Comparison of ENCODE assay signal across 8 cellular contexts in genomic region chr6:43020847-43021246, GRCh38. TPM values are rescaled to one million over a fixed set of nuclear protein-coding genes. Genes with fewer than 3 reads are reported as not detected.
DNase-seq lines count a peak whose midpoint lies in the region; ATAC-seq and TF ChIP-seq lines count a peak whose summit lies in the region.

No MANE protein-coding gene starts in this region.

- intact Hi-C loops in heart left ventricle (cut with DNase I) = loop anchor here in 1 of 10 donors (2.0 kb wide), 1 partner anchor 32 kb away; the partner anchor contains the start of gene CUL7
- intact Hi-C loops in cardiac septum (cut with DNase I) = no loop called here
- intact Hi-C loops in adrenal gland (cut with DNase I) = no loop called here
- intact Hi-C loops in tibial artery (cut with DNase I; ENCODE audit: low total_unique reads) = no loop called here
- intact Hi-C loops in lower leg skin (cut with DNase I; ENCODE audit: low total_unique reads) = no loop called here

- H3K4me1 ChIP-seq in heart left ventricle (peaks cover 0 to 64% (median 47%) of the 10 kb centered on the region in 12 donors), adrenal gland (replicated peaks in 1 of 2) (peaks cover 25 to 45% of the 10 kb centered on the region in 2 donors), tibial artery (peaks cover 0 to 53% (median 37%) of the 10 kb centered on the region in 4 donors)

- TF ChIP-seq POLR2A in heart left ventricle (IDR thresholded peaks at IDR 0.05) = no peak
- no peak for TF ChIP-seq POLR2A in adrenal gland (IDR thresholded peaks at IDR 0.05)
- no peak for TF ChIP-seq POLR2A in lower leg skin (IDR thresholded peaks at IDR 0.05)

- peaks cover under 1 to 62% (median 54%) of the 10 kb centered on the region in 9 donors for H3K36me3 ChIP-seq in heart left ventricle
- peaks cover 0 to 45% of the 10 kb centered on the region in 2 donors for H3K36me3 ChIP-seq in adrenal gland (replicated peaks in 1 of 2)
- peaks cover 3% of the 10 kb centered on the region for H3K36me3 ChIP-seq in kidney epithelial cell (ENCODE audit: control insufficient read depth, insufficient read depth, low read length)
- peaks cover 23 to 45% (median 43%) of the 10 kb centered on the region in 3 donors for H3K36me3 ChIP-seq in tibial artery

- ATAC-seq in heart left ventricle = peak in 1 of 4 donors; percentile 2
- ATAC-seq in GM18520 (IDR thresholded peaks at IDR 0.05; ENCODE audit: unreplicated experiment) = no peak

- WGBS in heart left ventricle, 4 donors = 49 to 61% (median 56%) methylated on average over 3 to 5 of the region's 5 CpGs
- WGBS in adrenal gland, 4 donors = 32 to 52% (median 48%) methylated on average over 4 to 5 of the region's 5 CpGs
- 51 to 59% methylated on average over 5 of the region's 5 CpGs for WGBS in lower leg skin, 2 donors

- no peak for TF ChIP-seq CTCF in heart left ventricle (IDR thresholded peaks at IDR 0.05)
- no peak for TF ChIP-seq CTCF in adrenal gland (IDR thresholded peaks at IDR 0.05)
- TF ChIP-seq CTCF in kidney epithelial cell (IDR thresholded peaks at IDR 0.05; ENCODE audit: insufficient read depth, low read length, poor library complexity, severe bottlenecking) = no peak
- no peak for TF ChIP-seq CTCF in tibial artery (IDR thresholded peaks at IDR 0.05)
- no peak for TF ChIP-seq CTCF in lower leg skin (IDR thresholded peaks at IDR 0.05)

- DNase-seq in heart left ventricle = no peak
- no peak for DNase-seq in cardiac septum (ENCODE audit: low spot score)
- peak in 1 of 7 donors; percentile 29 for DNase-seq in adrenal gland
- DNase-seq in kidney epithelial cell (ENCODE audit: low read depth) = no peak
- no peak for DNase-seq in tibial artery
- DNase-seq in lower leg skin (ENCODE audit: low spot score in 2 of 2) = no peak
- no peak for DNase-seq in NCI-H1048 (lab: John Stamatoyannopoulos, UW)

- no peaks in the 10 kb centered on the region for H3K27me3 ChIP-seq in heart left ventricle
- no peaks in the 10 kb centered on the region for H3K27me3 ChIP-seq in adrenal gland
- no peaks in the 10 kb centered on the region for H3K27me3 ChIP-seq in kidney epithelial cell (ENCODE audit: control insufficient read depth, insufficient read depth, low read length)
- H3K27me3 ChIP-seq in tibial artery = no peaks in the 10 kb centered on the region

- H3K27ac ChIP-seq in heart left ventricle = peak overlapping the region; percentile 7 to 96 (median 87)
- peak overlapping the region; percentile 77 to 97 (median 84) for H3K27ac ChIP-seq in adrenal gland
- H3K27ac ChIP-seq in tibial artery = peak overlapping the region; percentile 86 to 87

- peak overlapping the region in 11 of 12 donors; percentile 72 to 98 (median 92) for H3K4me3 ChIP-seq in heart left ventricle
- H3K4me3 ChIP-seq in adrenal gland = peak overlapping the region in 2 of 4 donors; percentile 76 to 99
- H3K4me3 ChIP-seq in kidney epithelial cell (ENCODE audit: low read depth, low read length) = peak overlapping the region; percentile 89
- H3K4me3 ChIP-seq in tibial artery = peak overlapping the region; percentile 86 to 90
- H3K4me3 ChIP-seq in lower leg skin (ENCODE audit: low read depth, poor library complexity, severe bottlenecking) = no peak overlapping the region

- H3K9me3 ChIP-seq in heart left ventricle (no peaks in the 10 kb centered on the region), adrenal gland (replicated peaks in 1 of 3) (no peaks in the 10 kb centered on the region), tibial artery (no peaks in the 10 kb centered on the region)

RNA-seq across cellular contexts. Expression of gene RRP36, which starts 0.6 kb away (rescaled TPM):
- total RNA-seq in heart left ventricle (10 to 100 TPM; 22.7 to 36.5 (median 32.3) TPM), cardiac septum (26.4 TPM), adrenal gland (10 to 100 TPM; 37.9 to 81.6 (median 50.7) TPM), kidney epithelial cell (125 and 126 TPM in 2 replicates), lower leg skin (10 to 100 TPM; 38.5 to 61.9 (median 56.7) TPM)
- polyA plus RNA-seq in heart left ventricle (10 to 100 TPM; 18.7 to 53.4 TPM), adrenal gland (10 to 100 TPM; 29.6 to 98.2 (median 32.1) TPM)

RNA-seq across cellular contexts. Expression of gene KLHDC3, which starts 6.8 kb away (rescaled TPM):
- total RNA-seq in heart left ventricle (100 to 1,000 TPM in 5 of 9 donors, 10 to 100 TPM in 4; 79.4 to 180 (median 102) TPM), cardiac septum (74.9 TPM), adrenal gland (100 to 1,000 TPM in 6 of 8 donors, 10 to 100 TPM in 2; 72.3 to 139 (median 105) TPM), kidney epithelial cell (67.4 and 70.3 TPM in 2 replicates), lower leg skin (10 to 100 TPM; 75.1 to 84.7 (median 79.6) TPM)
- polyA plus RNA-seq in heart left ventricle (100 to 1,000 TPM; 112 to 147 TPM), adrenal gland (100 to 1,000 TPM in 2 of 3 donors, 10 to 100 TPM in 1; 51.2 to 144 (median 112) TPM)

RNA-seq across cellular contexts. Expression of gene MEA1, which starts 7.1 kb away (rescaled TPM):
- 10 to 100 TPM; 24.5 to 46.2 (median 32.1) TPM for total RNA-seq in heart left ventricle
- polyA plus RNA-seq in heart left ventricle = 10 to 100 TPM; 49.7 to 56.7 TPM
- 33.8 TPM for total RNA-seq in cardiac septum
- 100 to 1,000 TPM in 1 of 8 donors, 10 to 100 TPM in 7; 54.6 to 109 (median 68.6) TPM for total RNA-seq in adrenal gland
- 100 to 1,000 TPM in 2 of 3 donors, 10 to 100 TPM in 1; 81.1 to 142 (median 135) TPM for polyA plus RNA-seq in adrenal gland
- total RNA-seq in kidney epithelial cell = 54.2 and 65.2 TPM in 2 replicates
- total RNA-seq in lower leg skin = 10 to 100 TPM; 59.5 to 99.9 (median 77.5) TPM

RNA-seq across cellular contexts. Expression of gene CUL7, which starts 32.8 kb away (rescaled TPM):
- 10 to 100 TPM in 2 of 9 donors, 1 to 10 TPM in 7; 5.6 to 13.2 (median 7.9) TPM for total RNA-seq in heart left ventricle
- polyA plus RNA-seq in heart left ventricle = 1 to 10 TPM; 3.5 to 6.1 TPM
- 11.0 TPM for total RNA-seq in cardiac septum
- total RNA-seq in adrenal gland = 10 to 100 TPM; 17.9 to 47.2 (median 35.1) TPM
- polyA plus RNA-seq in adrenal gland = 10 to 100 TPM; 12.0 to 30.6 (median 19.3) TPM
- 28.1 and 32.3 TPM in 2 replicates for total RNA-seq in kidney epithelial cell
- total RNA-seq in lower leg skin = 10 to 100 TPM; 11.8 to 18.2 (median 13.6) TPM

RNA-seq across cellular contexts. Expression of gene PPP2R5D, which starts 36.5 kb away (rescaled TPM):
- total RNA-seq in heart left ventricle = 10 to 100 TPM; 30.9 to 51.3 (median 35.1) TPM
- polyA plus RNA-seq in heart left ventricle = 10 to 100 TPM; 21.4 to 50.2 TPM
- 25.3 TPM for total RNA-seq in cardiac septum
- total RNA-seq in adrenal gland = 10 to 100 TPM; 24.2 to 97.8 (median 33.7) TPM
- 10 to 100 TPM; 29.7 to 38.9 (median 37.9) TPM for polyA plus RNA-seq in adrenal gland
- 33.4 and 66.2 TPM in 2 replicates for total RNA-seq in kidney epithelial cell
- 10 to 100 TPM; 26.3 to 49.4 (median 40.8) TPM for total RNA-seq in lower leg skin
